Comparison of ENCODE assay signal across 8 cellular contexts in genomic region chr7:155490697-155491628, GRCh38. TPM values are rescaled to one million over a fixed set of nuclear protein-coding genes. Genes with fewer than 3 reads are reported as not detected.
DNase-seq lines count a peak whose midpoint lies in the region; ATAC-seq and TF ChIP-seq lines count a peak whose summit lies in the region.

No MANE protein-coding gene starts in this region.

- peak overlapping the region; percentile 83 to 90 (median 88) for H3K27ac ChIP-seq in BLaER1 treated with 17β-estradiol and CSF1 and Interleukin-3, amounts not matched to agents 10 nM and 100 nM
- no peak overlapping the region for H3K27ac ChIP-seq in iPS-20b (ENCODE audit: low read length)
- no peak overlapping the region for H3K27ac ChIP-seq in smooth muscle cell (ENCODE audit: low read depth)

- H3K36me3 ChIP-seq in BLaER1 treated with 17β-estradiol and CSF1 and Interleukin-3, amounts not matched to agents 10 nM and 100 nM: no peaks in the 10 kb centered on the region
- H3K36me3 ChIP-seq in iPS-20b (ENCODE audit: insufficient read depth, low read depth, low read length) (no peaks in the 10 kb centered on the region), smooth muscle cell (ENCODE audit: low read depth) (no peaks in the 10 kb centered on the region)

- H3K9me3 ChIP-seq in BLaER1 treated with 17β-estradiol and CSF1 and Interleukin-3, amounts not matched to agents 10 nM and 100 nM (replicated peaks in 1 of 11): no peaks in the 10 kb centered on the region
- H3K9me3 ChIP-seq in iPS-20b (ENCODE audit: insufficient read depth, low read depth, low read length): no peaks in the 10 kb centered on the region
- no peaks in the 10 kb centered on the region for H3K9me3 ChIP-seq in smooth muscle cell (replicated peaks; ENCODE audit: low read depth)

- intact Hi-C loops in Calu3 (cut with micrococcal nuclease; ENCODE audit: unreplicated experiment): no loop called here

- H3K27me3 ChIP-seq in BLaER1 treated with 17β-estradiol and CSF1 and Interleukin-3, amounts not matched to agents 10 nM and 100 nM: no peaks in the 10 kb centered on the region
- H3K27me3 ChIP-seq in iPS-20b (ENCODE audit: insufficient read depth, low read length) (peaks cover 91% of the 10 kb centered on the region), smooth muscle cell (ENCODE audit: low read depth) (peaks cover 17% of the 10 kb centered on the region)

- H2AFZ ChIP-seq in smooth muscle cell (ENCODE audit: low read depth): peak overlapping the region; percentile 92

- no peak for TF ChIP-seq CTCF in smooth muscle cell (IDR thresholded peaks at IDR 0.05; ENCODE audit: borderline replicate concordance, insufficient read depth, poor library complexity, severe bottlenecking)
- no peak for TF ChIP-seq CTCF in Calu3 (IDR thresholded peaks at IDR 0.05; ENCODE audit: unreplicated experiment)

- peak overlapping the region; percentile 56 to 74 (median 62) for H3K4me3 ChIP-seq in BLaER1 treated with 17β-estradiol and CSF1 and Interleukin-3, amounts not matched to agents 10 nM and 100 nM
- peak overlapping the region; percentile 64; the same call in 1 of the 2 replicates for H3K4me3 ChIP-seq in iPS-20b (ENCODE audit: low read length)
- peak overlapping the region; percentile 39 for H3K4me3 ChIP-seq in smooth muscle cell

- H3K4me2 ChIP-seq in BLaER1 treated with 17β-estradiol and CSF1 and Interleukin-3, amounts not matched to agents 10 nM and 100 nM: peak overlapping the region; percentile 84 to 99 (median 97)
- peak overlapping the region; percentile 84 for H3K4me2 ChIP-seq in smooth muscle cell

- no peaks in the 10 kb centered on the region for H3K79me2 ChIP-seq in smooth muscle cell (ENCODE audit: low read depth)

- ATAC-seq in HG03159 (IDR thresholded peaks at IDR 0.05; ENCODE audit: unreplicated experiment): peak; percentile 96
- peak; percentile 91 for ATAC-seq in activated T-helper 17 cell treated with anti-CD3 and anti-CD28 coated beads, Interleukin-2, amount 50 U/mL, for 72 hours (replicated peaks)

- CTCF ChIA-PET in Calu3 (lab: Charles Lee): interaction anchor here (0.6 kb wide), 2 partner anchors 46 to 117 kb away, joined by 3 to 9 read pairs; no protein-coding TSS in a partner anchor

- peak overlapping the region; percentile 87 for H3K27ac Mint-ChIP-seq in activated T-helper 17 cell treated with anti-CD3 and anti-CD28 coated beads, Interleukin-2, amount 50 U/mL, for 72 hours
- no peak overlapping the region for H3K27ac Mint-ChIP-seq in Calu3 (ENCODE audit: unreplicated experiment)

- 31% methylated on average over 44 of the region's 47 CpGs for WGBS in smooth muscle cell (ENCODE audit: low lambda C conversion rate)

- peak overlapping the region; percentile 84 for H3K4me3 Mint-ChIP-seq in activated T-helper 17 cell treated with anti-CD3 and anti-CD28 coated beads, Interleukin-2, amount 50 U/mL, for 72 hours
- no peak overlapping the region for H3K4me3 Mint-ChIP-seq in Calu3 (ENCODE audit: low read depth, unreplicated experiment)

- H3K9ac ChIP-seq in BLaER1 treated with 17β-estradiol and CSF1 and Interleukin-3, amounts not matched to agents 10 nM and 100 nM: peak overlapping the region; percentile 75 to 85 (median 81)
- H3K9ac ChIP-seq in iPS-20b (ENCODE audit: low read depth, low read length): peak overlapping the region; percentile 59; the same call in 1 of the 2 replicates
- H3K9ac ChIP-seq in smooth muscle cell (ENCODE audit: low read depth): no peak overlapping the region

- H3K36me3 Mint-ChIP-seq in activated T-helper 17 cell treated with anti-CD3 and anti-CD28 coated beads, Interleukin-2, amount 50 U/mL, for 72 hours (ENCODE audit: low read depth): peaks cover 6% of the 10 kb centered on the region
- no peaks in the 10 kb centered on the region for H3K36me3 Mint-ChIP-seq in Calu3 (ENCODE audit: insufficient read depth, unreplicated experiment)

- H4K20me1 ChIP-seq in BLaER1 treated with 17β-estradiol and CSF1 and Interleukin-3, amounts not matched to agents 10 nM and 100 nM: no peaks in the 10 kb centered on the region
- no peaks in the 10 kb centered on the region for H4K20me1 ChIP-seq in smooth muscle cell (ENCODE audit: low read depth)

- peaks cover 4% of the 10 kb centered on the region for H3K9me3 Mint-ChIP-seq in activated T-helper 17 cell treated with anti-CD3 and anti-CD28 coated beads, Interleukin-2, amount 50 U/mL, for 72 hours
- H3K9me3 Mint-ChIP-seq in Calu3 (ENCODE audit: low read depth, unreplicated experiment): no peaks in the 10 kb centered on the region

- DNase-seq in smooth muscle cell (lab: John Stamatoyannopoulos, UW; ENCODE audit: unreplicated experiment): no peak
- no peak for DNase-seq in NCI-H1694 (lab: John Stamatoyannopoulos, UW)
- no peak for DNase-seq in Calu3

- no peaks in the 10 kb centered on the region for H3F3A ChIP-seq in smooth muscle cell (ENCODE audit: low read depth)

- peaks cover 12% of the 10 kb centered on the region for H3K4me1 Mint-ChIP-seq in activated T-helper 17 cell treated with anti-CD3 and anti-CD28 coated beads, Interleukin-2, amount 50 U/mL, for 72 hours
- H3K4me1 Mint-ChIP-seq in Calu3 (ENCODE audit: low read depth, unreplicated experiment): no peaks in the 10 kb centered on the region

- peak; percentile 28 for TF ChIP-seq POLR2A in GM19099 (IDR thresholded peaks at IDR 0.05; ENCODE audit: extremely low read depth, insufficient read length, low read depth)

- peaks cover 12% of the 10 kb centered on the region for H3K27me3 Mint-ChIP-seq in activated T-helper 17 cell treated with anti-CD3 and anti-CD28 coated beads, Interleukin-2, amount 50 U/mL, for 72 hours
- peaks cover 79% of the 10 kb centered on the region for H3K27me3 Mint-ChIP-seq in Calu3 (ENCODE audit: unreplicated experiment)

- peaks cover 32 to 44% (median 41%) of the 10 kb centered on the region in 10 experiments for H3K4me1 ChIP-seq in BLaER1 treated with 17β-estradiol and CSF1 and Interleukin-3, amounts not matched to agents 10 nM and 100 nM
- peaks cover 2% of the 10 kb centered on the region; the same call in 1 of the 2 replicates for H3K4me1 ChIP-seq in iPS-20b (ENCODE audit: insufficient read depth, low read length)
- H3K4me1 ChIP-seq in smooth muscle cell (ENCODE audit: low read depth): peaks cover 6% of the 10 kb centered on the region

- no TSS peak for BruUV-seq in Calu3 (replicated peaks; lab: Mats Ljungman, UMichigan)

RNA-seq across cellular contexts. Expression of gene EN2, which starts 33.0 kb away (rescaled TPM):
- not detected for total RNA-seq in activated T-helper 17 cell treated with anti-CD3 and anti-CD28 coated beads, Interleukin-2, amount 50 U/mL, for 72 hours
- total RNA-seq in smooth muscle cell: not detected in 2 replicates
- polyA plus RNA-seq in smooth muscle cell: 0.07 TPM in 1 of 2 replicates, not detected in the other
- total RNA-seq in Calu3 (2022): 3.2 TPM in 2 replicates

RNA-seq across cellular contexts. Expression of gene CNPY1, which starts 55.4 kb away (rescaled TPM):
- not detected for total RNA-seq in activated T-helper 17 cell treated with anti-CD3 and anti-CD28 coated beads, Interleukin-2, amount 50 U/mL, for 72 hours
- total RNA-seq in smooth muscle cell (0.09 and 1.0 TPM in 2 replicates), Calu3 (2022) (not detected in 2 replicates)
- not detected in 2 replicates for polyA plus RNA-seq in smooth muscle cell

Comparison
In these comparisons a context has a peak if more than half of its experiments do, and no peak if none do; other contexts are left out.
1. H3K27ac ChIP-seq: peak in BLaER1 treated with 17β-estradiol and CSF1 and Interleukin-3, amounts not matched to agents 10 nM and 100 nM (11 of 11); none in iPS-20b (single experiment) and smooth muscle cell (single experiment).
2. Peak in every context shown above with its lines, with median percentiles within 50 percentile points of each other: H3K4me3 ChIP-seq.